Comparison of ENCODE assay signal across 16 cellular contexts in the genomic region with DNA sequence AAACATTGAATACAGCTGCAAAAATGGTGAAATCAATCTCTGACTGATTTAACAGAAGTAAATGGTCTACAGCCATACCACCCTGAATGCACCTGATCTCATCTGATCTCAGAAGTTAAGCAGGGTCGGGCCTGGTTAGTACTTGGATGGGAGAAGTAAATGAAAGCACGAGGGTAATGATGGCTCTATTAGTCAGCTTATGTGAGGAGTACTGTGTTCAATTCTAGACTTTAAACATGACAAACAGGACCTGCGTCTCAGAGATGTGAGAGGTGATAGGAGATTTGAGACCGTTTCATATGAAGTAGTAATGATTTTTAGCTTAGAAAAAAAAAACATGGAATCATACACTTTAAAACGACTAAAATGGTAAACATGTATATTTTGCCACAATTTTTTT.
"Had no signal": no experiment of that assay in that cellular context is flagged by ENCODE, and none has a peak within 500 bp of the region (broad histone marks: within the 10 kb centered on the region; RNA-seq: fewer than 3 reads in every experiment).

No MANE protein-coding gene starts in this region.

- H3K27me3 Mint-ChIP-seq: activated CD8-positive, alpha-beta T cell treated with anti-CD3 and anti-CD28 coated beads for 36 hours; activated naive CD8-positive, alpha-beta T cell treated with anti-CD3 and anti-CD28 coated beads, Interleukin-2, amount 10 ng/mL, durations not matched to agents 7 days and 5 days; naive thymus-derived CD4-positive, alpha-beta T cell had no signal

- H3K27ac Mint-ChIP-seq: activated CD8-positive, alpha-beta T cell treated with anti-CD3 and anti-CD28 coated beads for 36 hours; activated naive CD8-positive, alpha-beta T cell treated with anti-CD3 and anti-CD28 coated beads, Interleukin-2, amount 10 ng/mL, durations not matched to agents 7 days and 5 days; neural progenitor cell had no signal

- ATAC-seq: activated CD8-positive, alpha-beta T cell treated with anti-CD3 and anti-CD28 coated beads for 36 hours; body of pancreas; left cardiac atrium; naive thymus-derived CD4-positive, alpha-beta T cell; right cardiac atrium had no signal

- DNase-seq: activated CD8-positive, alpha-beta T cell treated with anti-CD3 and anti-CD28 coated beads for 36 hours; activated naive CD4-positive, alpha-beta T cell; activated naive CD8-positive, alpha-beta T cell treated with anti-CD3 and anti-CD28 coated beads, Interleukin-2, amount 10 ng/mL, durations not matched to agents 7 days and 5 days; body of pancreas; dermis blood vessel endothelial cell; effector memory CD4-positive, alpha-beta T cell; foreskin fibroblast; left cardiac atrium; mesenchymal stem cell; naive thymus-derived CD4-positive, alpha-beta T cell; right cardiac atrium; stimulated activated CD4-positive, alpha-beta T cell treated with anti-CD3 and anti-CD28 coated beads, Interleukin-4, amount 100 ng/mL, for 24 hours; stimulated activated naive CD4-positive, alpha-beta T cell; thyroid gland had no signal

- H3K4me3 Mint-ChIP-seq: activated CD8-positive, alpha-beta T cell treated with anti-CD3 and anti-CD28 coated beads for 36 hours; activated naive CD8-positive, alpha-beta T cell treated with anti-CD3 and anti-CD28 coated beads, Interleukin-2, amount 10 ng/mL, durations not matched to agents 7 days and 5 days; naive thymus-derived CD4-positive, alpha-beta T cell; neural progenitor cell had no signal

- H3K4me1 Mint-ChIP-seq: neural progenitor cell had no signal

- H3K9me3 ChIP-seq: body of pancreas, prostate gland, thyroid gland had no signal
